ENCODE assay signal across 15 cellular contexts in the genomic region with DNA sequence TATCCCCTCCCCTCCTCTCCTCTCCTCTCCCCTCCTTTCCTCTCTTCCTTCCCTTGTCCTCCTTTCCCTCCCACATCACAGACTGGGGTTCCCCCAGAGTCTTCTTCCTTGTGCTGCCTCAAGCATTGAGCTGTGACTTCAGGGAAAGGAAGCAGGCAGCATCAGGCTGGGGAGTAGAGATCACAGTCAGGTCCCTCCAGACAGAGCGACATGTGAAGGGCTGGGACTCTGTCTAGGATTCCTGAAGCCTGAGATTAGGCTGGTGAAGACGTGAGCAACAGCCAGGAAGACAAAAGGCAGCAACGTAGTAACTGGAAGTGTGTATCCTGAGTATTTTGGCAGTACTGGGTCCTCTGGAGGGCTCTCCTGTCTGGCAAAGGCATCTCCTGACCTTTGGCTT.
DNase-seq lines count a peak whose midpoint lies in the region; TF ChIP-seq lines count a peak whose summit lies in the region.
"Had no signal": no experiment of that assay in that cellular context is flagged by ENCODE, and none has a peak within 500 bp of the region (broad histone marks: within the 10 kb centered on the region; RNA-seq: fewer than 3 reads in every experiment).

No MANE protein-coding gene starts in this region.

- H3K4me1 ChIP-seq in neuronal stem cell (ENCODE audit: control insufficient read depth in 2 of 2, insufficient read depth in 1 of 2, low read depth in 1 of 2, low read length in 2 of 2) (peaks cover 0 to 2% of the 10 kb centered on the region in 2 donors), colonic mucosa (no peaks in the 10 kb centered on the region), suprapubic skin (no peaks in the 10 kb centered on the region)

- H3K27me3 ChIP-seq in neuronal stem cell (ENCODE audit: control insufficient read depth in 3 of 3, insufficient read depth in 3 of 3, low read depth in 1 of 3, low read length in 3 of 3) (no peaks in the 10 kb centered on the region), colonic mucosa (no peaks in the 10 kb centered on the region), suprapubic skin (peaks cover 6% of the 10 kb centered on the region)
- H3K27me3 ChIP-seq: BLaER1 treated with 17β-estradiol and CSF1 and Interleukin-3, amounts not matched to agents 10 nM and 100 nM had no signal

- no peak overlapping the region for H2BK120ac ChIP-seq in neuronal stem cell (ENCODE audit: low read depth, low read length)

- H3K23ac ChIP-seq in neuronal stem cell (ENCODE audit: low read depth, low read length, poor library complexity) = no peak overlapping the region

- H3K4ac ChIP-seq in neuronal stem cell (ENCODE audit: low read length) = no peak overlapping the region

- H3K18ac ChIP-seq in neuronal stem cell (ENCODE audit: low read length) = peak overlapping the region; percentile 73

- TF ChIP-seq CTCF in fibroblast of the aortic adventitia (IDR thresholded peaks at IDR 0.05; ENCODE audit: insufficient read depth, low read length) (no peak), colonic mucosa (IDR thresholded peaks at IDR 0.05) (no peak), suprapubic skin (IDR thresholded peaks at IDR 0.05) (no peak)

- no peak overlapping the region for H3K4me3 ChIP-seq in fibroblast of the aortic adventitia (ENCODE audit: low read depth, low read length)
- no peak overlapping the region for H3K4me3 ChIP-seq in neuronal stem cell (ENCODE audit: low read length in 2 of 2)
- H3K4me3 ChIP-seq in colonic mucosa = no peak overlapping the region
- no peak overlapping the region for H3K4me3 ChIP-seq in suprapubic skin
- H3K4me3 ChIP-seq: BLaER1 treated with 17β-estradiol and CSF1 and Interleukin-3, amounts not matched to agents 10 nM and 100 nM had no signal

- H3K79me1 ChIP-seq in neuronal stem cell (ENCODE audit: low read depth, low read length) = no peaks in the 10 kb centered on the region

- H3K9me3 ChIP-seq in neuronal stem cell (replicated peaks in 1 of 2; ENCODE audit: control insufficient read depth in 2 of 2, insufficient read depth in 1 of 2, low read depth in 1 of 2, low read length in 2 of 2) (no peaks in the 10 kb centered on the region), colonic mucosa (no peaks in the 10 kb centered on the region), suprapubic skin (no peaks in the 10 kb centered on the region)
- H3K9me3 ChIP-seq: BLaER1 treated with 17β-estradiol and CSF1 and Interleukin-3, amounts not matched to agents 10 nM and 100 nM had no signal

- no peak overlapping the region for H3K4me2 ChIP-seq in neuronal stem cell (ENCODE audit: insufficient read depth, low read length, poor library complexity, severe bottlenecking)

- no peak overlapping the region for H4K91ac ChIP-seq in neuronal stem cell (ENCODE audit: low read depth, low read length, poor library complexity)

- no peak overlapping the region for H2BK15ac ChIP-seq in neuronal stem cell (ENCODE audit: low read length)

- no peak overlapping the region for H4K8ac ChIP-seq in neuronal stem cell (ENCODE audit: low read depth, low read length)

- H3K9ac ChIP-seq in neuronal stem cell (ENCODE audit: low read depth, low read length, poor library complexity) (no peak overlapping the region), colonic mucosa (ENCODE audit: low read depth in 2 of 2, low read length in 2 of 2) (no peak overlapping the region)
- H3K9ac ChIP-seq: BLaER1 treated with 17β-estradiol and CSF1 and Interleukin-3, amounts not matched to agents 10 nM and 100 nM had no signal

- H3K4me3 Mint-ChIP-seq in activated T-cell treated with anti-CD3 and anti-CD28 coated beads, Interleukin-2, amount 50 U/mL, for 24 hours = no peak overlapping the region
- H3K4me3 Mint-ChIP-seq: CD4-positive, CD25-positive, alpha-beta regulatory T cell; HFFc6 had no signal

- WGBS in neuronal stem cell (ENCODE audit: extremely low coverage in 2 of 2, insufficient read length in 2 of 2, insufficient replicate concordance in 1 of 2), 2 donors = no CpG with 5 or more reads among the region's 3 CpGs
- 80% methylated on average over 3 of the region's 3 CpGs for WGBS in suprapubic skin

- H3K36me3 Mint-ChIP-seq in activated T-cell treated with anti-CD3 and anti-CD28 coated beads, Interleukin-2, amount 50 U/mL, for 24 hours (ENCODE audit: low read depth) = no peaks in the 10 kb centered on the region

- peaks cover 2% of the 10 kb centered on the region for H3K27me3 Mint-ChIP-seq in activated T-cell treated with anti-CD3 and anti-CD28 coated beads, Interleukin-2, amount 50 U/mL, for 24 hours

- no peak for DNase-seq in activated T-cell treated with anti-CD3 and anti-CD28 coated beads, Interleukin-2, amount 50 U/mL, for 24 hours
- no peak for DNase-seq in activated T-cell treated with anti-CD3 and anti-CD28 coated beads, Interleukin-2, amount 50 U/mL, for 1 hour
- DNase-seq in fibroblast of the aortic adventitia (ENCODE audit: low read depth) (peak; percentile 43), neuronal stem cell (ENCODE audit: low spot score) (no peak), colonic mucosa (no peak), suprapubic skin (ENCODE audit: low spot score in 2 of 2) (no peak)
- no peak for DNase-seq in stimulated activated CD4-positive, alpha-beta T cell treated with anti-CD3 and anti-CD28 coated beads, Interleukin-12 subunit alpha, Interleukin-12 subunit beta, amount 100 ng/mL, for 4 hours
- DNase-seq: ACHN; CD4-positive, CD25-positive, alpha-beta regulatory T cell; DMS53; GF-D8; HCEC 1CT; HFFc6 had no signal

- no peak overlapping the region for H2AFZ ChIP-seq in neuronal stem cell (ENCODE audit: low read length)

- intact Hi-C loops in colonic mucosa (cut with DNase I) = no loop called here

- H2BK12ac ChIP-seq in neuronal stem cell (ENCODE audit: low read length) = no peak overlapping the region

- no peaks in the 10 kb centered on the region for H3K9me3 Mint-ChIP-seq in activated T-cell treated with anti-CD3 and anti-CD28 coated beads, Interleukin-2, amount 50 U/mL, for 24 hours
- H3K9me3 Mint-ChIP-seq: HFFc6 had no signal

- TF ChIP-seq POLR2A in suprapubic skin (IDR thresholded peaks at IDR 0.05) = no peak

- H3K36me3 ChIP-seq in neuronal stem cell (replicated peaks in 1 of 2; ENCODE audit: control insufficient read depth in 2 of 2, insufficient read depth in 2 of 2, low read length in 2 of 2) (no peaks in the 10 kb centered on the region), colonic mucosa (no peaks in the 10 kb centered on the region), suprapubic skin (no peaks in the 10 kb centered on the region)
- H3K36me3 ChIP-seq: BLaER1 treated with 17β-estradiol and CSF1 and Interleukin-3, amounts not matched to agents 10 nM and 100 nM had no signal

- H3K4me1 Mint-ChIP-seq in activated T-cell treated with anti-CD3 and anti-CD28 coated beads, Interleukin-2, amount 50 U/mL, for 24 hours (ENCODE audit: low read depth) = peaks cover 29% of the 10 kb centered on the region

- no peak overlapping the region for H3K14ac ChIP-seq in neuronal stem cell (ENCODE audit: low read length)

- no peak for TF ChIP-seq EP300 in suprapubic skin (IDR thresholded peaks at IDR 0.05)

- H2BK5ac ChIP-seq in neuronal stem cell (ENCODE audit: low read length) = no peak overlapping the region

- no peak overlapping the region for H3K27ac ChIP-seq in neuronal stem cell (replicated peaks; ENCODE audit: low read length)
- no peak overlapping the region for H3K27ac ChIP-seq in colonic mucosa
- H3K27ac ChIP-seq in suprapubic skin = no peak overlapping the region
- H3K27ac ChIP-seq: BLaER1 treated with 17β-estradiol and CSF1 and Interleukin-3, amounts not matched to agents 10 nM and 100 nM; HL-60 had no signal

- peak overlapping the region; percentile 68 for H3K27ac Mint-ChIP-seq in activated T-cell treated with anti-CD3 and anti-CD28 coated beads, Interleukin-2, amount 50 U/mL, for 24 hours
- H3K27ac Mint-ChIP-seq: HFFc6 had no signal

- H2AK5ac ChIP-seq in neuronal stem cell (ENCODE audit: low read depth, low read length) = no peak overlapping the region
